8 cellular contexts compared by ENCODE assay signal in the genomic region with DNA sequence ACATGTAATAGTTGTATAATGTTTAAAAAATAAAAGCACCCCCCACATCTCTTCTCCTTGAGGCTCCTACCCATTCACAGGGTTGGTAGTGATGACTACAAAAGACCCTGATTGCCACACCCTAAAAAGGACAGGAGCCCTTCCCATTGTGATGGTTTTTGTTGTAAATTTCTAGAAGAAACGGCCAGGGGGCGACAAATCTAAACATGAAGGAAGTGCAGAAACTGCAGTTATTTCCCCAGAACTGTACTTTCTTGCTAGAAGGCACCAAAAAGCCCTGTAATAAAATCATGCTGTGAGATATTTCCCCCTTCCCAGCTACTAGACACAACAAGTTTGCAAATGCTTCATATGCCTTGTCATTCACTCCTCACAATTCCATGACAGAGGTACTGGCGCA. TPM values are rescaled to one million over a fixed set of nuclear protein-coding genes. Genes with fewer than 3 reads are reported as not detected.
DNase-seq lines count a peak whose midpoint lies in the region; ATAC-seq and TF ChIP-seq lines count a peak whose summit lies in the region.

No MANE protein-coding gene starts in this region.

- H3K4me3 ChIP-seq in epithelial cell of proximal tubule (ENCODE audit: low read depth, low read length) = no peak overlapping the region

- ATAC-seq in HG02981 (IDR thresholded peaks at IDR 0.05; ENCODE audit: unreplicated experiment) = no peak

- DNase-seq in activated gamma-delta T cell treated with Interleukin-2 at 50 U/mL for 16 hours = peak; percentile 22
- no peak for DNase-seq in activated gamma-delta T cell (lab: John Stamatoyannopoulos, UW)
- peak; percentile 59 for DNase-seq in OCI-M1 (lab: John Stamatoyannopoulos, UW)
- peak; percentile 9 for DNase-seq in epithelial cell of proximal tubule (ENCODE audit: low read depth)
- DNase-seq in stromal cell of bone marrow (ENCODE audit: low read depth) = peak; percentile 37
- no peak for DNase-seq in EL
- DNase-seq in SW 1271 (lab: John Stamatoyannopoulos, UW) = no peak

- peak; percentile 73 for TF ChIP-seq CTCF in epithelial cell of proximal tubule (conservative IDR thresholded peaks at IDR 0.05; ENCODE audit: low read depth, low read length)

RNA-seq across cellular contexts. Expression of gene PRR5L, which starts 10.8 kb away (rescaled TPM):
- 5.9 and 13.2 TPM in 2 replicates for total RNA-seq in epithelial cell of proximal tubule

RNA-seq across cellular contexts. Expression of gene COMMD9, which starts 17.7 kb away (rescaled TPM):
- 51.8 and 56.7 TPM in 2 replicates for total RNA-seq in epithelial cell of proximal tubule

Comparison
In these comparisons a context has a peak if more than half of its experiments do, and no peak if none do; other contexts are left out.
1. DNase-seq: peak in activated gamma-delta T cell treated with Interleukin-2 at 50 U/mL for 16 hours (single experiment), OCI-M1 (single experiment), epithelial cell of proximal tubule (single experiment) and stromal cell of bone marrow (single experiment); none in activated gamma-delta T cell (single experiment), EL (single experiment) and SW 1271 (0 of 2).